In the genomic region with DNA sequence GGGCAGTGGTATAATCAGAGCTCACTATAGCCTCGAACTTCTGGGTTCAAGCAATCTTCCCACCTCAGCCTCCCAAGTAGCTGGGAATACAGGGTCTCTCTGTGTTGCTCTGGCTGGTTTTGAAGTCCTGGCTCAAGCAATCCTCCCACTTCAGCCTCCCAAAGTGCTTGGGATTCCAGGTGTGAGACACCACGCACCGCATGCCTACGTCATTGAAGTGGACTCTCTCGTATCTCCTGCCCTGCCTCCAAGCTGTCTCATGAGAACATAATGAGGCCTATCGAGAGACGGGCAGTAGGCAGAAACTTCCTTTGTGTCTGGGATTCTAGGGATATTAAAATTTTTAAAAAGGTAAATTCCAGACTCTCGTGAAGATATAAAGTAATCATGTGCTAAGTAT, we compare ENCODE assay signal across 26 cellular contexts.
DNase-seq lines count a peak whose midpoint lies in the region.
"Had no signal": no experiment of that assay in that cellular context is flagged by ENCODE, and none has a peak within 500 bp of the region (broad histone marks: within the 10 kb centered on the region; RNA-seq: fewer than 3 reads in every experiment).

No MANE protein-coding gene starts in this region.

- H3K4me3 ChIP-seq in trophoblast cell (ENCODE audit: low read depth, low read length), result no peak overlapping the region
- H3K4me3 ChIP-seq: A549; BLaER1; BLaER1 treated with 17β-estradiol and CSF1 and Interleukin-3, amounts not matched to agents 10 nM and 100 nM had no signal

- no peaks in the 10 kb centered on the region for H3K79me2 ChIP-seq in trophoblast cell (ENCODE audit: control insufficient read depth, insufficient read depth, low read length, poor library complexity)

- DNase-seq in trophoblast cell, result peak; percentile 57 to 76
- no peak for DNase-seq in DMS53 (lab: John Stamatoyannopoulos, UW)
- DNase-seq: 8988T; ACHN; AML-193; BE2C; C1 segment of cervical spinal cord; Caco-2; Calu3; CD4-positive, alpha-beta memory T cell; CD4-positive, alpha-beta T cell; CD4-positive, CD25-positive, alpha-beta regulatory T cell; CD8-positive, alpha-beta memory T cell; CD8-positive, alpha-beta T cell; COR-L47; DMS 273 treated with DMSO at 0.1 percent for 48 hours; DMS153; DMS79; DMS79 treated with DMSO at 0.1 percent for 48 hours; DND-41; EL had no signal

- no peak overlapping the region for H3K4ac ChIP-seq in trophoblast cell (ENCODE audit: low read depth, low read length)

- no peak overlapping the region for H4K8ac ChIP-seq in trophoblast cell (ENCODE audit: low read depth, low read length)

- H2AFZ ChIP-seq in trophoblast cell (ENCODE audit: insufficient read depth, low read length, poor library complexity), result no peak overlapping the region

- no peak overlapping the region for H3K9ac ChIP-seq in trophoblast cell (ENCODE audit: low read length)
- H3K9ac ChIP-seq: BLaER1; BLaER1 treated with 17β-estradiol and CSF1 and Interleukin-3, amounts not matched to agents 10 nM and 100 nM had no signal

- H3K4me2 ChIP-seq in trophoblast cell (ENCODE audit: low read length), result no peak overlapping the region
- H3K4me2 ChIP-seq: A549; BLaER1; BLaER1 treated with 17β-estradiol and CSF1 and Interleukin-3, amounts not matched to agents 10 nM and 100 nM had no signal

- H3K36me3 ChIP-seq in trophoblast cell (ENCODE audit: control insufficient read depth in 1 of 2, insufficient read depth in 2 of 2, low read length in 2 of 2), result no peaks in the 10 kb centered on the region
- H3K36me3 ChIP-seq: BE2C; BLaER1; BLaER1 treated with 17β-estradiol and CSF1 and Interleukin-3, amounts not matched to agents 10 nM and 100 nM had no signal

- no peak overlapping the region for H3K27ac ChIP-seq in trophoblast cell (ENCODE audit: low read depth, low read length)
- H3K27ac ChIP-seq: 22Rv1; A549; BLaER1; BLaER1 treated with 17β-estradiol and CSF1 and Interleukin-3, amounts not matched to agents 10 nM and 100 nM; C4-2B had no signal

- H3K79me1 ChIP-seq in trophoblast cell (ENCODE audit: low read length), result no peaks in the 10 kb centered on the region

- no peak overlapping the region for H2BK120ac ChIP-seq in trophoblast cell (ENCODE audit: insufficient read depth, low read length, poor library complexity)

- H4K91ac ChIP-seq in trophoblast cell (ENCODE audit: low read depth, low read length), result no peak overlapping the region

- H4K12ac ChIP-seq in trophoblast cell (ENCODE audit: low read depth, low read length), result no peak overlapping the region

- no peak overlapping the region for H2AK5ac ChIP-seq in trophoblast cell (ENCODE audit: low read length)

- no peak overlapping the region for H3K18ac ChIP-seq in trophoblast cell (ENCODE audit: low read length)

- no peaks in the 10 kb centered on the region for H3K4me1 ChIP-seq in trophoblast cell (ENCODE audit: control insufficient read depth in 1 of 2, insufficient read depth in 2 of 2, low read length in 2 of 2)
- H3K4me1 ChIP-seq: A549, BE2C, Caco-2 had no signal

- H3K27me3 ChIP-seq in trophoblast cell (ENCODE audit: insufficient read depth, low read length), result no peaks in the 10 kb centered on the region
- H3K27me3 ChIP-seq: BE2C; BLaER1; BLaER1 treated with 17β-estradiol and CSF1 and Interleukin-3, amounts not matched to agents 10 nM and 100 nM had no signal

- no peak overlapping the region for H2BK5ac ChIP-seq in trophoblast cell (ENCODE audit: low read depth, low read length, poor library complexity)

- no peak overlapping the region for H2BK12ac ChIP-seq in trophoblast cell (ENCODE audit: low read length)

- no peak overlapping the region for H3K23ac ChIP-seq in trophoblast cell (ENCODE audit: low read length)

- WGBS in trophoblast cell (ENCODE audit: extremely low coverage, insufficient coverage, insufficient read length), result no CpG with 5 or more reads among the region's 8 CpGs

- no peak overlapping the region for H3K14ac ChIP-seq in trophoblast cell (ENCODE audit: low read length)

- H3K9me3 ChIP-seq in trophoblast cell (ENCODE audit: insufficient read depth, low read depth, low read length), result no peaks in the 10 kb centered on the region
- H3K9me3 ChIP-seq: A549; BE2C; BLaER1; BLaER1 treated with 17β-estradiol and CSF1 and Interleukin-3, amounts not matched to agents 10 nM and 100 nM; Caco-2 had no signal
